ENCODE assay signal across 17 cellular contexts in genomic region chr18:44917184-44917864, GRCh38.
DNase-seq lines count a peak whose midpoint lies in the region; ATAC-seq and TF ChIP-seq lines count a peak whose summit lies in the region.
"Had no signal": no experiment of that assay in that cellular context is flagged by ENCODE, and none has a peak within 500 bp of the region (broad histone marks: within the 10 kb centered on the region; RNA-seq: fewer than 3 reads in every experiment).

No MANE protein-coding gene starts in this region.

- H3K4me1 ChIP-seq in esophagus muscularis mucosa (peaks cover 21 to 59% (median 38%) of the 10 kb centered on the region in 4 donors), lower lobe of right lung (peaks cover 22% of the 10 kb centered on the region)
- no peaks in the 10 kb centered on the region for H3K4me1 ChIP-seq in CD4-positive, alpha-beta memory T cell (ENCODE audit: insufficient read depth, low read length)

- intact Hi-C loops in esophagus muscularis mucosa (cut with DNase I): no loop called here
- intact Hi-C loops in lower lobe of right lung (cut with DNase I): no loop called here
- intact Hi-C loops in CD4-positive, alpha-beta memory T cell (cut with micrococcal nuclease): no loop called here

- no peaks in the 10 kb centered on the region for H3K9me3 ChIP-seq in esophagus muscularis mucosa
- no peaks in the 10 kb centered on the region for H3K9me3 ChIP-seq in lower lobe of right lung
- no peaks in the 10 kb centered on the region for H3K9me3 ChIP-seq in CD4-positive, alpha-beta memory T cell (ENCODE audit: control insufficient read depth in 1 of 2, low read length in 2 of 2)
- H3K9me3 ChIP-seq: Peyer's patch had no signal

- DNase-seq in GM03348 (ENCODE audit: low spot score): peak; percentile 20
- DNase-seq in esophagus muscularis mucosa (ENCODE audit: extremely low spot score): no peak
- no peak for DNase-seq in lower lobe of right lung
- DNase-seq in smooth muscle cell of the brain vasculature (ENCODE audit: low read depth, low spot score): peak; percentile 74
- no peak for DNase-seq in SIG-M5 (lab: John Stamatoyannopoulos, UW)
- no peak for DNase-seq in CD4-positive, alpha-beta memory T cell
- DNase-seq in GDM1 (lab: John Stamatoyannopoulos, UW): no peak
- no peak for DNase-seq in NCI-H1417 treated with DMSO at 0.1 percent for 48 hours (lab: John Stamatoyannopoulos, UW)
- DNase-seq: activated CD8-positive, alpha-beta memory T cell treated with anti-CD3 and anti-CD28 coated beads, Interleukin-2, amount 10 ng/mL, durations not matched to agents 7 days and 5 days; activated naive CD4-positive, alpha-beta T cell treated with Interleukin-2 at 50 U/mL for 16 hours; effector memory CD8-positive, alpha-beta T cell; immature natural killer cell; NCI-H1048; NCI-H524 treated with DMSO at 0.1 percent for 48 hours; SW 1271 had no signal

- no peak overlapping the region for H3K4me3 ChIP-seq in esophagus muscularis mucosa
- H3K4me3 ChIP-seq in lower lobe of right lung: no peak overlapping the region
- no peak overlapping the region for H3K4me3 ChIP-seq in CD4-positive, alpha-beta memory T cell (ENCODE audit: low read length in 2 of 2)
- H3K4me3 ChIP-seq: Peyer's patch had no signal

- no peaks in the 10 kb centered on the region for H3K27me3 ChIP-seq in esophagus muscularis mucosa
- H3K27me3 ChIP-seq in lower lobe of right lung (ENCODE audit: low read depth): no peaks in the 10 kb centered on the region
- H3K27me3 ChIP-seq in CD4-positive, alpha-beta memory T cell (ENCODE audit: insufficient read depth, low read length): no peaks in the 10 kb centered on the region
- H3K27me3 ChIP-seq: Peyer's patch had no signal

- H3K4me3 Mint-ChIP-seq in CD4-positive, alpha-beta memory T cell: no peak overlapping the region
- H3K4me3 Mint-ChIP-seq: activated CD8-positive, alpha-beta memory T cell treated with anti-CD3 and anti-CD28 coated beads, Interleukin-2, amount 10 ng/mL, durations not matched to agents 7 days and 5 days; effector memory CD8-positive, alpha-beta T cell; immature natural killer cell; stimulated activated effector memory CD8-positive, alpha-beta T cell treated with anti-CD3 and anti-CD28 coated beads, Interleukin-12 subunit alpha, Interleukin-12 subunit beta, amount 100 ng/mL, for 72 hours had no signal

- CTCF ChIA-PET in CD4-positive, alpha-beta memory T cell (lab: Charles Lee; ENCODE audit: partially characterized antibody): no interaction called here

- WGBS in esophagus muscularis mucosa: 62% methylated on average over 5 of the region's 5 CpGs

- H3K36me3 Mint-ChIP-seq in CD4-positive, alpha-beta memory T cell: no peaks in the 10 kb centered on the region
- H3K36me3 Mint-ChIP-seq: immature natural killer cell; stimulated activated effector memory CD8-positive, alpha-beta T cell treated with anti-CD3 and anti-CD28 coated beads, Interleukin-12 subunit alpha, Interleukin-12 subunit beta, amount 100 ng/mL, for 72 hours had no signal

- no peak overlapping the region for H3K27ac Mint-ChIP-seq in CD4-positive, alpha-beta memory T cell
- H3K27ac Mint-ChIP-seq: activated CD8-positive, alpha-beta memory T cell treated with anti-CD3 and anti-CD28 coated beads, Interleukin-2, amount 10 ng/mL, durations not matched to agents 7 days and 5 days; effector memory CD8-positive, alpha-beta T cell; immature natural killer cell; stimulated activated effector memory CD8-positive, alpha-beta T cell treated with anti-CD3 and anti-CD28 coated beads, Interleukin-12 subunit alpha, Interleukin-12 subunit beta, amount 100 ng/mL, for 72 hours had no signal

- ATAC-seq in lower lobe of right lung: no peak
- ATAC-seq: activated CD8-positive, alpha-beta memory T cell treated with anti-CD3 and anti-CD28 coated beads, Interleukin-2, amount 10 ng/mL, durations not matched to agents 7 days and 5 days; effector memory CD8-positive, alpha-beta T cell; stimulated activated effector memory CD8-positive, alpha-beta T cell treated with anti-CD3 and anti-CD28 coated beads, Interleukin-12 subunit alpha, Interleukin-12 subunit beta, amount 100 ng/mL, for 72 hours had no signal

- POLR2A ChIA-PET in CD4-positive, alpha-beta memory T cell (lab: Charles Lee; ENCODE audit: partially characterized antibody): no interaction called here

- no peaks in the 10 kb centered on the region for H3K4me1 Mint-ChIP-seq in CD4-positive, alpha-beta memory T cell

- H3K36me3 ChIP-seq in esophagus muscularis mucosa (no peaks in the 10 kb centered on the region), lower lobe of right lung (no peaks in the 10 kb centered on the region)
- no peaks in the 10 kb centered on the region for H3K36me3 ChIP-seq in CD4-positive, alpha-beta memory T cell (ENCODE audit: insufficient read depth, low read length)
- H3K36me3 ChIP-seq: Peyer's patch had no signal

- TF ChIP-seq POLR2A in esophagus muscularis mucosa (IDR thresholded peaks at IDR 0.05; ENCODE audit: low read depth): no peak

- TF ChIP-seq CTCF in esophagus muscularis mucosa (IDR thresholded peaks at IDR 0.05) (no peak), lower lobe of right lung (IDR thresholded peaks at IDR 0.05) (no peak)

- H3K27me3 Mint-ChIP-seq in CD4-positive, alpha-beta memory T cell: peaks cover 11 to 17% of the 10 kb centered on the region in 2 donors

- H3K27ac ChIP-seq in esophagus muscularis mucosa (replicated peaks in 1 of 4) (peak overlapping the region; percentile 54 to 62 (median 56)), lower lobe of right lung (peak overlapping the region; percentile 51)
- no peak overlapping the region for H3K27ac ChIP-seq in CD4-positive, alpha-beta memory T cell (ENCODE audit: low read depth, low read length)

- TF ChIP-seq EP300 in esophagus muscularis mucosa (IDR thresholded peaks at IDR 0.05): no peak

- peaks cover 0 to 2% (median 0%) of the 10 kb centered on the region in 8 donors for H3K9me3 Mint-ChIP-seq in CD4-positive, alpha-beta memory T cell
- H3K9me3 Mint-ChIP-seq: effector memory CD8-positive, alpha-beta T cell; immature natural killer cell; stimulated activated effector memory CD8-positive, alpha-beta T cell treated with anti-CD3 and anti-CD28 coated beads, Interleukin-12 subunit alpha, Interleukin-12 subunit beta, amount 100 ng/mL, for 72 hours had no signal

Comparison
In these comparisons a context has a peak if more than half of its experiments do, and no peak if none do; other contexts are left out.
1. DNase-seq: peak in GM03348 (single experiment) and smooth muscle cell of the brain vasculature (single experiment); none in esophagus muscularis mucosa (single experiment), lower lobe of right lung (single experiment), SIG-M5 (single experiment), CD4-positive, alpha-beta memory T cell (0 of 5), GDM1 (single experiment) and NCI-H1417 treated with DMSO at 0.1 percent for 48 hours (single experiment).